Comparison of ENCODE assay signal across 13 cellular contexts in the genomic region with DNA sequence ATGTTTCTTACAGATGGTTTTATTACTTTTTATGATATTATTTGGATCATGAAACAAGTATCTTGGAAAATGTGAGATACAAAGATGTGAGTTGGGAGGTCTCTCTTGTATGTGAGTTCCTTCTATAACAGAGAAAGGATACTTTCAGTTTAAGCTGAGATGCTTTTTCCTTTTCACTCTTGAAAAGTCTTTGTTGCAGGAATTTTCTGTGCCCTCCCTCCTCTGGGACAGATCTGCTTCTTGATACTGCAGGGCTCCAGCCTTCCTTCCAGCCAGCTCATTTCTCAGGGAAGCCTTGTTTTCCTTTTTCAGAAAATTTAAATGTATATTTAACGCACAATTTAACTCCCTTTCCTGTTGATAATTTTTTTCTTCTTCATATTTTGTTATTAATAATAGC.
DNase-seq lines count a peak whose midpoint lies in the region; TF ChIP-seq lines count a peak whose summit lies in the region.
"Had no signal": no experiment of that assay in that cellular context is flagged by ENCODE, and none has a peak within 500 bp of the region (broad histone marks: within the 10 kb centered on the region; RNA-seq: fewer than 3 reads in every experiment).

No MANE protein-coding gene starts in this region.

- H3K27me3 ChIP-seq in ectodermal cell (ENCODE audit: control insufficient read depth, insufficient read depth, low read length, poor library complexity, severe bottlenecking): no peaks in the 10 kb centered on the region
- no peaks in the 10 kb centered on the region for H3K27me3 ChIP-seq in transverse colon
- H3K27me3 ChIP-seq in SJCRH30: no peaks in the 10 kb centered on the region

- H3K4me3 ChIP-seq in ectodermal cell (ENCODE audit: insufficient read depth, low read depth, low read length) (no peak overlapping the region), transverse colon (peak overlapping the region in 1 of 4 donors; percentile 7), SJCRH30 (no peak overlapping the region)

- no peak for TF ChIP-seq POLR2A in transverse colon (IDR thresholded peaks at IDR 0.05)

- DNase-seq in OCI-M1 (lab: John Stamatoyannopoulos, UW) (peak; percentile 36), mesothelial cell of epicardium (ENCODE audit: low spot score in 2 of 2, unreplicated experiment in 2 of 2) (no peak), transverse colon (no peak), NCI-H1930 (lab: John Stamatoyannopoulos, UW) (no peak), NCI-H2107 (lab: John Stamatoyannopoulos, UW) (no peak), SJCRH30 (no peak)
- DNase-seq in activated naive CD4-positive, alpha-beta T cell treated with anti-CD3 and anti-CD28 coated beads, Interleukin-2, amount 50 U/mL, for 16 hours: no peak
- DNase-seq: activated CD4-positive, alpha-beta T cell treated with anti-CD3 and anti-CD28 coated beads for 36 hours; activated naive CD4-positive, alpha-beta T cell treated with Interleukin-2 at 50 U/mL for 16 hours; foreskin melanocyte; NCI-H187 treated with DMSO at 0.1 percent for 48 hours; stimulated activated CD4-positive, alpha-beta T cell treated with anti-CD3 and anti-CD28 coated beads, Interleukin-2, amount 100 ng/mL, for 24 hours had no signal

- TF ChIP-seq CTCF in mesothelial cell of epicardium (IDR thresholded peaks at IDR 0.05; ENCODE audit: unreplicated experiment) (no peak), transverse colon (IDR thresholded peaks at IDR 0.05) (no peak)

- no peak for TF ChIP-seq EP300 in transverse colon (IDR thresholded peaks at IDR 0.05; ENCODE audit: low read depth)

- H3K4me1 Mint-ChIP-seq in mesothelial cell of epicardium: peaks cover 14% of the 10 kb centered on the region

- WGBS in ectodermal cell, 2 experiments: no CpG with 5 or more reads among the region's 1 CpG
- 40 to 54% methylated on average over 1 of the region's 1 CpG for WGBS in transverse colon (ENCODE audit: low coverage in 1 of 2), 2 donors

- peaks cover 12% of the 10 kb centered on the region for H3K4me1 ChIP-seq in ectodermal cell (ENCODE audit: control insufficient read depth, insufficient read depth, low read length)
- H3K4me1 ChIP-seq in transverse colon: peaks cover 0 to 21% (median 10%) of the 10 kb centered on the region in 4 donors
- peaks cover 8% of the 10 kb centered on the region; the same call in 1 of the 2 replicates for H3K4me1 ChIP-seq in SJCRH30

- H3K4me3 Mint-ChIP-seq in mesothelial cell of epicardium: peak overlapping the region; percentile 45
- H3K4me3 Mint-ChIP-seq: activated CD4-positive, alpha-beta T cell treated with anti-CD3 and anti-CD28 coated beads for 36 hours had no signal

- H3K27ac Mint-ChIP-seq in mesothelial cell of epicardium: peak overlapping the region; percentile 94
- H3K27ac Mint-ChIP-seq: activated CD4-positive, alpha-beta T cell treated with anti-CD3 and anti-CD28 coated beads for 36 hours had no signal

- in situ Hi-C loops in transverse colon (cut with MboI; ENCODE audit: low pct_ligation_motif_present in 1 of 4, low pct_unique_long_range_greater_than_20kb in 1 of 4, low sequenced_read_pairs in 3 of 4): no loop called here

- H3K9me3 ChIP-seq in ectodermal cell (ENCODE audit: control insufficient read depth, low read length) (no peaks in the 10 kb centered on the region), transverse colon (no peaks in the 10 kb centered on the region), SJCRH30 (replicated peaks) (no peaks in the 10 kb centered on the region)

- H3K36me3 ChIP-seq in ectodermal cell (ENCODE audit: control insufficient read depth, insufficient read depth, low read length): no peaks in the 10 kb centered on the region
- H3K36me3 ChIP-seq in transverse colon: no peaks in the 10 kb centered on the region
- no peaks in the 10 kb centered on the region for H3K36me3 ChIP-seq in SJCRH30

- H3K9me3 Mint-ChIP-seq in mesothelial cell of epicardium: no peaks in the 10 kb centered on the region

- H3K27ac ChIP-seq in ectodermal cell (ENCODE audit: insufficient read depth, low read depth, low read length, poor library complexity, severe bottlenecking) (peak overlapping the region; percentile 40), transverse colon (peak overlapping the region; percentile 15 to 39 (median 22)), SJCRH30 (no peak overlapping the region)

- intact Hi-C loops in transverse colon (cut with DNase I; ENCODE audit: low total_unique reads): no loop called here

- H3K36me3 Mint-ChIP-seq in mesothelial cell of epicardium: no peaks in the 10 kb centered on the region

- no peaks in the 10 kb centered on the region for H3K27me3 Mint-ChIP-seq in mesothelial cell of epicardium (ENCODE audit: low read depth)
- H3K27me3 Mint-ChIP-seq: activated CD4-positive, alpha-beta T cell treated with anti-CD3 and anti-CD28 coated beads for 36 hours had no signal
